In genomic region chr17:57852041-57852954, GRCh38 we compare ENCODE assay signal across 8 cellular contexts. TPM values are rescaled to one million over a fixed set of nuclear protein-coding genes. Genes with fewer than 3 reads are reported as not detected.
DNase-seq lines count a peak whose midpoint lies in the region; ATAC-seq and FAIRE-seq lines count a peak whose summit lies in the region.

No MANE protein-coding gene starts in this region.

- peak overlapping the region; percentile 76 for H3K4me3 Mint-ChIP-seq in T-helper 1 cell treated with Interleukin-12 subunit alpha and Interleukin-12 subunit beta and Interleukin-4 antibody, amounts not matched to agents 30 μg/mL and 1 μg/mL, for 36 hours
- no peak overlapping the region for H3K4me3 Mint-ChIP-seq in T-helper 17 cell
- peak overlapping the region; percentile 55 to 69 (median 67) for H3K4me3 Mint-ChIP-seq in immature natural killer cell

- peaks cover 15% of the 10 kb centered on the region for H3K4me1 Mint-ChIP-seq in T-helper 1 cell treated with Interleukin-12 subunit alpha and Interleukin-12 subunit beta and Interleukin-4 antibody, amounts not matched to agents 30 μg/mL and 1 μg/mL, for 36 hours (ENCODE audit: low read depth)
- H3K4me1 Mint-ChIP-seq in T-helper 17 cell (peaks cover 19% of the 10 kb centered on the region), immature natural killer cell (peaks cover 31 to 36% of the 10 kb centered on the region in 2 donors)

- ATAC-seq in T-helper 17 cell, result no peak
- no peak for ATAC-seq in HG03469 (IDR thresholded peaks at IDR 0.05; ENCODE audit: unreplicated experiment)
- ATAC-seq in GM18511 (IDR thresholded peaks at IDR 0.05; ENCODE audit: unreplicated experiment), result no peak

- DNase-seq in T-helper 1 cell (no peak), T-helper 17 cell (no peak), immature natural killer cell (no peak), small intestine (peak; percentile 50), activated gamma-delta T cell (lab: John Stamatoyannopoulos, UW) (no peak)

- no peaks in the 10 kb centered on the region for H3K9me3 Mint-ChIP-seq in T-helper 1 cell treated with Interleukin-12 subunit alpha and Interleukin-12 subunit beta and Interleukin-4 antibody, amounts not matched to agents 30 μg/mL and 1 μg/mL, for 36 hours
- H3K9me3 Mint-ChIP-seq in immature natural killer cell, result no peaks in the 10 kb centered on the region

- no peaks in the 10 kb centered on the region for H3K27me3 Mint-ChIP-seq in T-helper 1 cell treated with Interleukin-12 subunit alpha and Interleukin-12 subunit beta and Interleukin-4 antibody, amounts not matched to agents 30 μg/mL and 1 μg/mL, for 36 hours (ENCODE audit: low read depth)
- H3K27me3 Mint-ChIP-seq in T-helper 17 cell (no peaks in the 10 kb centered on the region), immature natural killer cell (ENCODE audit: low read depth in 3 of 3) (peaks cover 0 to 9% (median 8%) of the 10 kb centered on the region in 3 donors)

- peaks cover 6% of the 10 kb centered on the region for H3K36me3 Mint-ChIP-seq in T-helper 1 cell treated with Interleukin-12 subunit alpha and Interleukin-12 subunit beta and Interleukin-4 antibody, amounts not matched to agents 30 μg/mL and 1 μg/mL, for 36 hours (ENCODE audit: low read depth)
- H3K36me3 Mint-ChIP-seq in T-helper 17 cell (ENCODE audit: low read depth) (peaks cover 2% of the 10 kb centered on the region), immature natural killer cell (no peaks in the 10 kb centered on the region)

- H3K27ac ChIP-seq in small intestine (ENCODE audit: low read depth in 1 of 2, low read length in 1 of 2), result peak overlapping the region; percentile 53 to 88

- H3K36me3 ChIP-seq in small intestine (ENCODE audit: control insufficient read depth in 2 of 2, insufficient read depth in 2 of 2, low read length in 2 of 2), result no peaks in the 10 kb centered on the region

- WGBS in small intestine, 3 donors, result 36 to 58% (median 45%) methylated on average over 10 of the region's 10 CpGs

- no peaks in the 10 kb centered on the region for H3K27me3 ChIP-seq in small intestine (ENCODE audit: control insufficient read depth in 2 of 2, insufficient read depth in 2 of 2, low read length in 2 of 2)

- H3K9me3 ChIP-seq in T-helper 17 cell (ENCODE audit: control insufficient read depth, low read length, poor library complexity, severe bottlenecking) (no peaks in the 10 kb centered on the region), small intestine (ENCODE audit: control insufficient read depth, low read depth) (no peaks in the 10 kb centered on the region)

- H3K27ac Mint-ChIP-seq in T-helper 1 cell treated with Interleukin-12 subunit alpha and Interleukin-12 subunit beta and Interleukin-4 antibody, amounts not matched to agents 30 μg/mL and 1 μg/mL, for 36 hours, result no peak overlapping the region
- H3K27ac Mint-ChIP-seq in T-helper 17 cell (peak overlapping the region; percentile 100), immature natural killer cell (peak overlapping the region in 2 of 6 donors; percentile 36 to 81)

- H3K4me1 ChIP-seq in small intestine (ENCODE audit: control insufficient read depth in 2 of 2, insufficient read depth in 1 of 2, low read depth in 1 of 2, low read length in 1 of 2), result peaks cover 15 to 19% of the 10 kb centered on the region in 2 donors

- no peak for FAIRE-seq in small intestine (lab: Jason Lieb, UNC)

- no peak overlapping the region for H3K4me3 ChIP-seq in small intestine (ENCODE audit: low read depth in 1 of 2, low read length in 2 of 2)

RNA-seq across cellular contexts. Expression of gene MRPS23, which starts 2.5 kb away (rescaled TPM):
- total RNA-seq in T-helper 17 cell, result 10 to 100 TPM; 16.6 to 17.0 TPM
- polyA plus RNA-seq in immature natural killer cell (10 to 100 TPM; 38.1 to 42.3 (median 40.5) TPM), small intestine (10 to 100 TPM; 15.4 to 49.8 (median 15.9) TPM)
